ENCODE assay signal across 1 cellular context in genomic region chr11:130999992-131000770, GRCh38.
TF ChIP-seq lines count a peak whose summit lies in the region.

No MANE protein-coding gene starts in this region.

TF ChIP-seq in HepG2, 621 proteins besides CTCF, POLR2A, EP300 and RAD21 (continued from another document):
- TF ChIP-seq FOSL1 (CRISPR knock-in tag; IDR thresholded peaks at IDR 0.05; ENCODE audit: borderline replicate concordance) (peak; percentile 67; the same call in 1 of the 2 replicates), IKZF4 (CRISPR knock-in tag; IDR thresholded peaks at IDR 0.05; ENCODE audit: borderline replicate concordance, low read depth, not compliant biosample characterization) (no peak), ESRRA (CRISPR knock-in tag; IDR thresholded peaks at IDR 0.05; ENCODE audit: low read depth) (no peak), TRIM24 (CRISPR knock-in tag; IDR thresholded peaks at IDR 0.05) (no peak), JARID2 (CRISPR knock-in tag; IDR thresholded peaks at IDR 0.05; ENCODE audit: insufficient replicate concordance) (no peak), MAFF (IDR thresholded peaks at IDR 0.05; ENCODE audit: low read depth, low read length) (peak; percentile 94), ZNF317 (CRISPR knock-in tag; IDR thresholded peaks at IDR 0.05) (peak; percentile 83), TBX3 (IDR thresholded peaks at IDR 0.05; ENCODE audit: borderline replicate concordance) (no peak), DNMT3B (CRISPR knock-in tag; conservative IDR thresholded peaks at IDR 0.05) (0 out of 2 replicates have a peak, but pooled peaks have one; percentile 25), YY1 (IDR thresholded peaks at IDR 0.05; ENCODE audit: insufficient read depth, insufficient replicate concordance, low read depth, low read length) (no peak), FOSL2 (CRISPR knock-in tag; IDR thresholded peaks at IDR 0.05) (peak; percentile 89), MED13 (CRISPR knock-in tag; IDR thresholded peaks at IDR 0.05) (no peak), NFIB (CRISPR knock-in tag; IDR thresholded peaks at IDR 0.05; ENCODE audit: borderline replicate concordance) (no peak), ZNF644 (CRISPR knock-in tag; IDR thresholded peaks at IDR 0.05; ENCODE audit: low read depth) (0 out of 2 replicates have a peak, but pooled peaks have one; percentile 33), MBD4 (IDR thresholded peaks at IDR 0.05; ENCODE audit: borderline replicate concordance, low read length) (no peak), SMC3 (IDR thresholded peaks at IDR 0.05; ENCODE audit: low read length) (no peak), FOXK1 (CRISPR knock-in tag; IDR thresholded peaks at IDR 0.05; ENCODE audit: borderline replicate concordance, low read depth) (peak; percentile 19; the same call in 1 of the 2 replicates), ZBTB38 (CRISPR knock-in tag; IDR thresholded peaks at IDR 0.05) (no peak), ZFP82 (CRISPR knock-in tag; IDR thresholded peaks at IDR 0.05; ENCODE audit: borderline replicate concordance) (no peak), FOXP1 (IDR thresholded peaks at IDR 0.05) (no peak), FOXP1 (CRISPR knock-in tag; IDR thresholded peaks at IDR 0.05) (peak; percentile 35; the same call in 1 of the 2 replicates), SAP130 (CRISPR knock-in tag; IDR thresholded peaks at IDR 0.05; ENCODE audit: low read depth) (0 out of 2 replicates have a peak, but pooled peaks have one; percentile 27), MAFK (conservative IDR thresholded peaks at IDR 0.05 in 1 of 2, IDR thresholded peaks at IDR 0.05 in 1 of 2; ENCODE audit: low read length in 2 of 2) (peak; percentile 90 to 91), HES4 (CRISPR knock-in tag; IDR thresholded peaks at IDR 0.05; ENCODE audit: borderline replicate concordance) (no peak), RFX1 (IDR thresholded peaks at IDR 0.05) (no peak), SOX13 (IDR thresholded peaks at IDR 0.05) (no peak), SOX13 (CRISPR knock-in tag; conservative IDR thresholded peaks at IDR 0.05 in 1 of 2, IDR thresholded peaks at IDR 0.05 in 1 of 2) (peak in 1 of 2 experiments; percentile 72; a peak in 1 of 4 replicates)
- TF ChIP-seq, protein P1, sequence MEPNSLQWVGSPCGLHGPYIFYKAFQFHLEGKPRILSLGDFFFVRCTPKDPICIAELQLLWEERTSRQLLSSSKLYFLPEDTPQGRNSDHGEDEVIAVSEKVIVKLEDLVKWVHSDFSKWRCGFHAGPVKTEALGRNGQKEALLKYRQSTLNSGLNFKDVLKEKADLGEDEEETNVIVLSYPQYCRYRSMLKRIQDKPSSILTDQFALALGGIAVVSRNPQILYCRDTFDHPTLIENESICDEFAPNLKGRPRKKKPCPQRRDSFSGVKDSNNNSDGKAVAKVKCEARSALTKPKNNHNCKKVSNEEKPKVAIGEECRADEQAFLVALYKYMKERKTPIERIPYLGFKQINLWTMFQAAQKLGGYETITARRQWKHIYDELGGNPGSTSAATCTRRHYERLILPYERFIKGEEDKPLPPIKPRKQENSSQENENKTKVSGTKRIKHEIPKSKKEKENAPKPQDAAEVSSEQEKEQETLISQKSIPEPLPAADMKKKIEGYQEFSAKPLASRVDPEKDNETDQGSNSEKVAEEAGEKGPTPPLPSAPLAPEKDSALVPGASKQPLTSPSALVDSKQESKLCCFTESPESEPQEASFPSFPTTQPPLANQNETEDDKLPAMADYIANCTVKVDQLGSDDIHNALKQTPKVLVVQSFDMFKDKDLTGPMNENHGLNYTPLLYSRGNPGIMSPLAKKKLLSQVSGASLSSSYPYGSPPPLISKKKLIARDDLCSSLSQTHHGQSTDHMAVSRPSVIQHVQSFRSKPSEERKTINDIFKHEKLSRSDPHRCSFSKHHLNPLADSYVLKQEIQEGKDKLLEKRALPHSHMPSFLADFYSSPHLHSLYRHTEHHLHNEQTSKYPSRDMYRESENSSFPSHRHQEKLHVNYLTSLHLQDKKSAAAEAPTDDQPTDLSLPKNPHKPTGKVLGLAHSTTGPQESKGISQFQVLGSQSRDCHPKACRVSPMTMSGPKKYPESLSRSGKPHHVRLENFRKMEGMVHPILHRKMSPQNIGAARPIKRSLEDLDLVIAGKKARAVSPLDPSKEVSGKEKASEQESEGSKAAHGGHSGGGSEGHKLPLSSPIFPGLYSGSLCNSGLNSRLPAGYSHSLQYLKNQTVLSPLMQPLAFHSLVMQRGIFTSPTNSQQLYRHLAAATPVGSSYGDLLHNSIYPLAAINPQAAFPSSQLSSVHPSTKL (CRISPR knock-in tag; IDR thresholded peaks at IDR 0.05) = peak; percentile 51
TF ChIP-seq in HepG2: peak in this region for 21.
